17 cellular contexts compared by ENCODE assay signal in genomic region chr7:71626206-71626605, GRCh38.
DNase-seq lines count a peak whose midpoint lies in the region; ATAC-seq and TF ChIP-seq lines count a peak whose summit lies in the region.
"Had no signal": no experiment of that assay in that cellular context is flagged by ENCODE, and none has a peak within 500 bp of the region (broad histone marks: within the 10 kb centered on the region; RNA-seq: fewer than 3 reads in every experiment).

No MANE protein-coding gene starts in this region.

- no peak overlapping the region for H3K4me3 Mint-ChIP-seq in activated CD4-positive, alpha-beta T cell treated with anti-CD3 and anti-CD28 coated beads, Interleukin-2, amount 10 ng/mL, durations not matched to agents 24 days and 14 days
- H3K4me3 Mint-ChIP-seq: activated T-cell treated with anti-CD3 and anti-CD28 coated beads, Interleukin-2, amount 50 U/mL, for 24 hours; CD14-positive monocyte had no signal

- TF ChIP-seq CTCF in AG10803 (conservative IDR thresholded peaks at IDR 0.05; ENCODE audit: low read length) (no peak), cardiac fibroblast (IDR thresholded peaks at IDR 0.05; ENCODE audit: low read depth, low read length) (no peak)

- peak; percentile 79 for DNase-seq in AG10803 (ENCODE audit: low read depth)
- peak; percentile 53 for DNase-seq in NCI-H82 (lab: John Stamatoyannopoulos, UW)
- DNase-seq in cardiac fibroblast (ENCODE audit: low read depth in 2 of 2) = peak; percentile 7 to 11
- DNase-seq in myocyte (ENCODE audit: low read depth) = peak; percentile 61
- DNase-seq in activated CD4-positive, alpha-beta T cell treated with anti-CD3 and anti-CD28 coated beads, Interleukin-2, amount 10 ng/mL, durations not matched to agents 24 days and 14 days = no peak
- no peak for DNase-seq in NCI-H510A (lab: John Stamatoyannopoulos, UW)
- no peak for DNase-seq in T-helper 2 cell
- DNase-seq: activated naive CD4-positive, alpha-beta T cell treated with Interleukin-2 at 50 U/mL for 16 hours; activated T-cell treated with anti-CD3 and anti-CD28 coated beads, Interleukin-2, amount 50 U/mL, for 24 hours; hypothalamus; retina; transverse colon had no signal

- H3K27me3 Mint-ChIP-seq in activated CD4-positive, alpha-beta T cell treated with anti-CD3 and anti-CD28 coated beads, Interleukin-2, amount 10 ng/mL, durations not matched to agents 24 days and 14 days = no peaks in the 10 kb centered on the region
- H3K27me3 Mint-ChIP-seq: activated T-cell treated with anti-CD3 and anti-CD28 coated beads, Interleukin-2, amount 50 U/mL, for 24 hours had no signal

- no peak for ATAC-seq in GM19463 (IDR thresholded peaks at IDR 0.05; ENCODE audit: unreplicated experiment)
- ATAC-seq: activated CD4-positive, CD25-positive, alpha-beta regulatory T cell treated with anti-CD3 and anti-CD28 coated beads, Interleukin-2, amount 50 U/mL, for 24 hours; K562; Right ventricle myocardium inferior had no signal

- H3K4me1 Mint-ChIP-seq in activated CD4-positive, alpha-beta T cell treated with anti-CD3 and anti-CD28 coated beads, Interleukin-2, amount 10 ng/mL, durations not matched to agents 24 days and 14 days = no peaks in the 10 kb centered on the region
- H3K4me1 Mint-ChIP-seq: CD14-positive monocyte had no signal

- H3K4me3 ChIP-seq in AG10803 (ENCODE audit: low read length) (no peak overlapping the region), cardiac fibroblast (replicated peaks in 1 of 2; ENCODE audit: low read depth in 2 of 2, low read length in 2 of 2) (no peak overlapping the region)
- H3K4me3 ChIP-seq: K562, transverse colon had no signal

- no peaks in the 10 kb centered on the region for H3K36me3 Mint-ChIP-seq in activated CD4-positive, alpha-beta T cell treated with anti-CD3 and anti-CD28 coated beads, Interleukin-2, amount 10 ng/mL, durations not matched to agents 24 days and 14 days (ENCODE audit: low read depth)
- H3K36me3 Mint-ChIP-seq: CD14-positive monocyte had no signal

- peaks cover 7% of the 10 kb centered on the region for H3K9me3 Mint-ChIP-seq in activated CD4-positive, alpha-beta T cell treated with anti-CD3 and anti-CD28 coated beads, Interleukin-2, amount 10 ng/mL, durations not matched to agents 24 days and 14 days

- no peak overlapping the region for H3K27ac Mint-ChIP-seq in activated CD4-positive, alpha-beta T cell treated with anti-CD3 and anti-CD28 coated beads, Interleukin-2, amount 10 ng/mL, durations not matched to agents 24 days and 14 days
- H3K27ac Mint-ChIP-seq: activated T-cell treated with anti-CD3 and anti-CD28 coated beads, Interleukin-2, amount 50 U/mL, for 24 hours; CD14-positive monocyte had no signal

- intact Hi-C loops in activated CD4-positive, alpha-beta T cell treated with anti-CD3 and anti-CD28 coated beads, Interleukin-2, amount 10 ng/mL, durations not matched to agents 24 days and 14 days (cut with micrococcal nuclease) = no loop called here

Comparison
In these comparisons a context has a peak if more than half of its experiments do, and no peak if none do; other contexts are left out.
1. DNase-seq: peak in AG10803 (single experiment), NCI-H82 (single experiment), cardiac fibroblast (2 of 2) and myocyte (single experiment); none in activated CD4-positive, alpha-beta T cell treated with anti-CD3 and anti-CD28 coated beads, Interleukin-2, amount 10 ng/mL, durations not matched to agents 24 days and 14 days (single experiment), NCI-H510A (single experiment) and T-helper 2 cell (0 of 5).